Comparison of ENCODE assay signal across 8 cellular contexts in the genomic region with DNA sequence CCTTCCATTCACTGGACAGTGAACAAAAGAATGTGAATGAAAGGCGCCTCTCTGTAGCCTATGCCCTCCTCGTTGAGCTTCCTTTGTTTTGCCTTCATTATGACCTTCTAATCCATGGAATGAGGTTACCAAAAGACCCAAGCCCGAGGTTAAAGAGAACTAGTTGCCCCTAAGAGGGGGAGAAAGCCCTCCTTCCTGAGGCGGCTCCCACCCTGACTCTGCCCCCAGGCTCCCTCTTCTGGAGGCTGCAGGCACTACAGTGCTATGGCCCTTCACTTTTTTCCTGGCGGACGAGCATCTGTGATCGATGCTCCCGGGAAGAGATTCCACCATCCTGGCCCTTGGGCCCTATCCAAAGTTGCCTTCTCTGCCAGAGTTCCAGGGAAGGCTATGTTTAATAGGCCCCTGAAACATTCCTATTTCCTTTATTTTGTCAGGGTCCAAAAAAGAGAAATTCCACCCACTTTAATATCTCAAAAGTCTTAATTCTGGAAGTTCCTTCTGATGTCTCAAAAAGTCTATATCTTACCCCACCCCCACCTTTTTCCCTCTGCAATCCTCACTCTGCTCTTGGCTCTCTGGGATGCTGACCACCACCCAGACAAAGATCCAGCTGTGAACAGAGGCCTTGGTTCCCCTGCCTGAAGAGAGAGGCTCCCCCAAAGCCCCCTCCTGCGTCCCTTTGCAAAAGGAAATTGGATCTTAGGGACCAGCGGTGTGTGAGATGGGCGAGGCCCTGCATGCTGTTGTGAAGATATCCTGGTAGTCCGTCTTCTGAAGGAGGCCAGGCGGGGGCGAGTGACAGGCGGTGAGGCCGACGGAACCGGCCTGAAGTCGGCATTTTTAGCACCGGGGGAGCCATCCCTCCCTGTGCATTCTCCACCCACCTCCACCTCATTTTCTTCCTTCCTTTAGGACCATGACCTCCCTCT.
DNase-seq lines count a peak whose midpoint lies in the region; ATAC-seq and TF ChIP-seq lines count a peak whose summit lies in the region.

No MANE protein-coding gene starts in this region.

- H3K4me1 ChIP-seq in mucosa of descending colon (ENCODE audit: low read depth), result no peaks in the 10 kb centered on the region

- DNase-seq in activated gamma-delta T cell treated with Interleukin-2 at 50 U/mL for 16 hours, result peak; percentile 30
- no peak for DNase-seq in activated gamma-delta T cell (lab: John Stamatoyannopoulos, UW)
- no peak for DNase-seq in LNCaP clone FGC (ENCODE audit: low read depth)
- peak; percentile 83 for DNase-seq in activated CD4-positive, alpha-beta T cell treated with anti-CD3 and anti-CD28 coated beads, Interleukin-2, amount 10 ng/mL, durations not matched to agents 24 days and 14 days
- peak; percentile 14 for DNase-seq in effector CD4-positive, alpha-beta T cell
- DNase-seq in mucosa of descending colon, result peak in 2 of 3 donors; percentile 55 to 60
- peak; percentile 80 for DNase-seq in superior temporal gyrus (ENCODE audit: extremely low spot score)

- no peak overlapping the region for H3K4me3 Mint-ChIP-seq in activated CD4-positive, alpha-beta T cell treated with anti-CD3 and anti-CD28 coated beads, Interleukin-2, amount 10 ng/mL, durations not matched to agents 24 days and 14 days

- H3K4me1 Mint-ChIP-seq in activated CD4-positive, alpha-beta T cell treated with anti-CD3 and anti-CD28 coated beads, Interleukin-2, amount 10 ng/mL, durations not matched to agents 24 days and 14 days, result no peaks in the 10 kb centered on the region

- H3K27me3 Mint-ChIP-seq in activated CD4-positive, alpha-beta T cell treated with anti-CD3 and anti-CD28 coated beads, Interleukin-2, amount 10 ng/mL, durations not matched to agents 24 days and 14 days, result peaks cover 3% of the 10 kb centered on the region

- no peak overlapping the region for H3K27ac Mint-ChIP-seq in activated CD4-positive, alpha-beta T cell treated with anti-CD3 and anti-CD28 coated beads, Interleukin-2, amount 10 ng/mL, durations not matched to agents 24 days and 14 days

- ATAC-seq in mucosa of descending colon, result peak; percentile 51
- no peak for ATAC-seq in GM18907 (IDR thresholded peaks at IDR 0.05; ENCODE audit: unreplicated experiment)

- no peaks in the 10 kb centered on the region for H3K36me3 Mint-ChIP-seq in activated CD4-positive, alpha-beta T cell treated with anti-CD3 and anti-CD28 coated beads, Interleukin-2, amount 10 ng/mL, durations not matched to agents 24 days and 14 days (ENCODE audit: low read depth)

- peak; percentile 84 for TF ChIP-seq CTCF in LNCaP clone FGC (IDR thresholded peaks at IDR 0.05; ENCODE audit: control insufficient read depth, extremely low read depth, insufficient read depth)
- TF ChIP-seq CTCF in mucosa of descending colon (IDR thresholded peaks at IDR 0.05), result peak; percentile 72

- intact Hi-C loops in activated CD4-positive, alpha-beta T cell treated with anti-CD3 and anti-CD28 coated beads, Interleukin-2, amount 10 ng/mL, durations not matched to agents 24 days and 14 days (cut with micrococcal nuclease), result loop anchor here (10.0 kb wide), 1 partner anchor 184 kb away; the partner anchor contains the start of gene PKNOX2
- intact Hi-C loops in mucosa of descending colon (cut with DNase I, micrococcal nuclease), result loop anchor here in 1 of 2 donors (5.0 kb wide), 1 partner anchor 182 kb away; no protein-coding TSS in a partner anchor

- H3K9me3 Mint-ChIP-seq in activated CD4-positive, alpha-beta T cell treated with anti-CD3 and anti-CD28 coated beads, Interleukin-2, amount 10 ng/mL, durations not matched to agents 24 days and 14 days, result no peaks in the 10 kb centered on the region

- no peak overlapping the region for H3K4me3 ChIP-seq in LNCaP clone FGC (ENCODE audit: low read depth, low read length)
- no peak overlapping the region for H3K4me3 ChIP-seq in mucosa of descending colon

- H3K36me3 ChIP-seq in mucosa of descending colon (ENCODE audit: low read depth), result no peaks in the 10 kb centered on the region

- no peaks in the 10 kb centered on the region for H3K9me3 ChIP-seq in mucosa of descending colon

Comparison
In these comparisons a context has a peak if more than half of its experiments do, and no peak if none do; other contexts are left out.
1. DNase-seq: peak in activated gamma-delta T cell treated with Interleukin-2 at 50 U/mL for 16 hours (single experiment), activated CD4-positive, alpha-beta T cell treated with anti-CD3 and anti-CD28 coated beads, Interleukin-2, amount 10 ng/mL, durations not matched to agents 24 days and 14 days (single experiment), effector CD4-positive, alpha-beta T cell (single experiment), mucosa of descending colon (2 of 3) and superior temporal gyrus (single experiment); none in activated gamma-delta T cell (single experiment) and LNCaP clone FGC (single experiment).